Comparison of ENCODE assay signal across 10 cellular contexts in the genomic region with DNA sequence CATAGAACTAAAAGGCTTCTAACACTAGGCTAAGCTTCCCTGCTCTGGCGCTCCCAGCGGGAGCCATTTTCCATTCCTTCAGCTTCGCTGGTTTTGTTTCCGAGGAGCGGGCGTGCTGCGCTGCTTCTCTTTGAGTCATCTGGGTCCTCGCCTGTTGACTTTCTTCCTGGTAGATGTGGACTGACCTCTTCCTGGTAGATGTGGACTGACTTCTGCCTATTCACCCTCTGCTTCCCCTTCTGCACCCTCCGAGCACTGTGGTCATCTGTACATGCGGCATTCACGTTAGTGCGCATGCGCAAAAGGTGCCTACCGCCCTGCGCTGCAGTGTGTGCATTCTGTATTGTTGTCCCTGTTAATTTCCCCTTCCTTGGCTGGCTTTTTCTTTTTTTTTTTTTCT. TPM values are rescaled to one million over a fixed set of nuclear protein-coding genes. Genes with fewer than 3 reads are reported as not detected.
DNase-seq lines count a peak whose midpoint lies in the region; ATAC-seq, FAIRE-seq and TF ChIP-seq lines count a peak whose summit lies in the region.
"Had no signal": no experiment of that assay in that cellular context is flagged by ENCODE, and none has a peak within 500 bp of the region (broad histone marks: within the 10 kb centered on the region; RNA-seq: fewer than 3 reads in every experiment).

No MANE protein-coding gene starts in this region.

- H3K27ac ChIP-seq in adrenal gland = peak overlapping the region in 3 of 5 donors; percentile 67 to 92 (median 84)
- H3K27ac ChIP-seq in HepG2 (ENCODE audit: extremely low read length, insufficient read depth, low read length) = no peak overlapping the region
- H3K27ac ChIP-seq in sigmoid colon = peak overlapping the region; percentile 76 to 80 (median 79)

- POLR2A ChIA-PET in HEK293T (lab: Yijun Ruan, JAX) (interaction anchor here (1.5 kb wide), 1 partner anchor 11 kb away, joined by 5 read pairs; no protein-coding TSS in a partner anchor), HepG2 (lab: Yijun Ruan, JAX) (no interaction called here)

- H3K9me3 ChIP-seq in adrenal gland (replicated peaks in 1 of 3) = no peaks in the 10 kb centered on the region
- H3K9me3 ChIP-seq in HepG2 (ENCODE audit: low read length) = no peaks in the 10 kb centered on the region
- H3K9me3 ChIP-seq in sigmoid colon = no peaks in the 10 kb centered on the region

- CTCF ChIA-PET in HEK293T (lab: Yijun Ruan, JAX) (no interaction called here), HepG2 (lab: Yijun Ruan, JAX; ENCODE audit: low intra/inter-chr PET ratio, low total read pairs) (no interaction called here)

- no peak overlapping the region for H3K4me3 ChIP-seq in adrenal gland
- H3K4me3 ChIP-seq in HepG2 (replicated peaks in 1 of 3; ENCODE audit: insufficient read depth in 1 of 3, low read depth in 2 of 3, low read length in 3 of 3) = no peak overlapping the region
- H3K4me3 ChIP-seq in sigmoid colon = no peak overlapping the region

- in situ Hi-C loops in HepG2 (cut with HindIII; ENCODE audit: extremely low pct_ligation_motif_present, low pct_unique_long_range_greater_than_20kb) = no loop called here

- H3K27me3 ChIP-seq in adrenal gland = no peaks in the 10 kb centered on the region
- no peaks in the 10 kb centered on the region for H3K27me3 ChIP-seq in HepG2 (ENCODE audit: control insufficient read depth in 1 of 2, insufficient read depth in 2 of 2, low read length in 2 of 2)
- no peaks in the 10 kb centered on the region for H3K27me3 ChIP-seq in sigmoid colon

- ATAC-seq in HepG2 = no peak
- no peak for ATAC-seq in HG03457 (IDR thresholded peaks at IDR 0.05; ENCODE audit: unreplicated experiment)

- 85 to 89% (median 87%) methylated on average over 15 of the region's 15 CpGs for WGBS in adrenal gland, 4 donors
- WGBS in HepG2 (ENCODE audit: low lambda C conversion rate) = 98% methylated on average over 15 of the region's 15 CpGs
- WGBS in sigmoid colon, 2 donors = 86 to 89% methylated on average over 15 of the region's 15 CpGs

- peak in 1 of 2 donors; percentile 11 for TF ChIP-seq POLR2A in adrenal gland (IDR thresholded peaks at IDR 0.05)
- TF ChIP-seq POLR2A in HepG2 (IDR thresholded peaks at IDR 0.05; ENCODE audit: insufficient read depth in 1 of 2, low read depth in 2 of 2, low read length in 2 of 2) = no peak
- no peak for TF ChIP-seq POLR2A in sigmoid colon (IDR thresholded peaks at IDR 0.05)

- H4K20me1 ChIP-seq in HepG2 (ENCODE audit: insufficient read depth, low read length) = no peaks in the 10 kb centered on the region

- TF ChIP-seq EP300 in HepG2 (IDR thresholded peaks at IDR 0.05; ENCODE audit: low read depth in 2 of 2, low read length in 2 of 2) = no peak
- no peak for TF ChIP-seq EP300 in HepG2 (CRISPR knock-in tag; IDR thresholded peaks at IDR 0.05; ENCODE audit: borderline replicate concordance)
- no peak for TF ChIP-seq EP300 in sigmoid colon (IDR thresholded peaks at IDR 0.05)

- H3K4me1 ChIP-seq in adrenal gland (replicated peaks in 1 of 2) (peaks cover 27 to 43% of the 10 kb centered on the region in 2 donors), HepG2 (ENCODE audit: insufficient read depth, low read length) (peaks cover 74% of the 10 kb centered on the region), sigmoid colon (peaks cover 0 to 41% (median 37%) of the 10 kb centered on the region in 4 donors)

- no peak for FAIRE-seq in HepG2 (lab: Jason Lieb, UNC)
- FAIRE-seq: GM12891 had no signal

- no peak overlapping the region for H3K9ac ChIP-seq in HepG2 (ENCODE audit: insufficient read depth, low read depth, low read length)

- no peak for TF ChIP-seq CTCF in adrenal gland (IDR thresholded peaks at IDR 0.05)
- no peak for TF ChIP-seq CTCF in HepG2 (CRISPR knock-in tag; IDR thresholded peaks at IDR 0.05)
- no peak for TF ChIP-seq CTCF in sigmoid colon (IDR thresholded peaks at IDR 0.05)

- no peaks in the 10 kb centered on the region for H3K79me2 ChIP-seq in HepG2 (ENCODE audit: insufficient read depth, low read length)

- H2AFZ ChIP-seq in HepG2 (ENCODE audit: low read length) = no peak overlapping the region

- intact Hi-C loops in adrenal gland (cut with DNase I) = no loop called here
- intact Hi-C loops in HepG2 (cut with micrococcal nuclease; ENCODE audit: unreplicated experiment) = no loop called here
- intact Hi-C loops in sigmoid colon (cut with DNase I) = no loop called here

- no TSS peak for BruUV-seq in HepG2 (replicated peaks; lab: Mats Ljungman, UMichigan)

- H3K36me3 ChIP-seq in adrenal gland (replicated peaks in 1 of 2) (peaks cover 0 to 9% of the 10 kb centered on the region in 2 donors), HepG2 (replicated peaks in 1 of 2; ENCODE audit: control insufficient read depth in 1 of 2, insufficient read depth in 2 of 2, low read length in 2 of 2) (peaks cover 4 to 18% of the 10 kb centered on the region in 2 experiments; a peak in 4 of 5 replicates), sigmoid colon (peaks cover 0 to 5% (median 2%) of the 10 kb centered on the region in 4 donors)

- TF ChIP-seq RAD21 in HepG2 (CRISPR knock-in tag; IDR thresholded peaks at IDR 0.05) = no peak

- DNase-seq in HEK293T (ENCODE audit: extremely low spot score) (no peak), adrenal gland (peak; percentile 57 to 83 (median 70)), HepG2 (ENCODE audit: low spot score) (no peak), sigmoid colon (peak; percentile 85), EL (no peak), RKO (ENCODE audit: low spot score) (no peak)
- DNase-seq in activated CD8-positive, alpha-beta memory T cell treated with anti-CD3 and anti-CD28 coated beads, Interleukin-2, amount 50 U/mL, for 48 hours = no peak
- DNase-seq: activated CD4-positive, alpha-beta T cell treated with anti-CD3 and anti-CD28 coated beads, Interleukin-2, amount 50 U/mL, for 4 hours had no signal

- H3K4me2 ChIP-seq in HepG2 (ENCODE audit: low read depth, low read length) = no peak overlapping the region

TF ChIP-seq in HEK293T, 16 proteins besides CTCF, POLR2A, EP300 and RAD21:
- TF ChIP-seq LEF1 (IDR thresholded peaks at IDR 0.05; ENCODE audit: borderline replicate concordance) (no peak), ZNF384 (IDR thresholded peaks at IDR 0.05) (0 out of 2 replicates have a peak, but pooled peaks have one; percentile 15)

TF ChIP-seq in HepG2, 621 proteins besides CTCF, POLR2A, EP300 and RAD21 (continues in another document):
- TF ChIP-seq ZNF883 (CRISPR knock-in tag; IDR thresholded peaks at IDR 0.05; ENCODE audit: not compliant biosample characterization) = no peak
- TF ChIP-seq ZNF547 (CRISPR knock-in tag; IDR thresholded peaks at IDR 0.05) = no peak
- peak; percentile 30; the same call in 1 of the 2 replicates for TF ChIP-seq HOXA3 (CRISPR knock-in tag; IDR thresholded peaks at IDR 0.05)
- TF ChIP-seq, protein P1, sequence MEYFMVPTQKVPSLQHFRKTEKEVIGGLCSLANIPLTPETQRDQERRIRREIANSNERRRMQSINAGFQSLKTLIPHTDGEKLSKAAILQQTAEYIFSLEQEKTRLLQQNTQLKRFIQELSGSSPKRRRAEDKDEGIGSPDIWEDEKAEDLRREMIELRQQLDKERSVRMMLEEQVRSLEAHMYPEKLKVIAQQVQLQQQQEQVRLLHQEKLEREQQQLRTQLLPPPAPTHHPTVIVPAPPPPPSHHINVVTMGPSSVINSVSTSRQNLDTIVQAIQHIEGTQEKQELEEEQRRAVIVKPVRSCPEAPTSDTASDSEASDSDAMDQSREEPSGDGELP (IDR thresholded peaks at IDR 0.05; ENCODE audit: borderline replicate concordance, low read depth) = no peak
- no peak for TF ChIP-seq ZNF577 (CRISPR knock-in tag; IDR thresholded peaks at IDR 0.05; ENCODE audit: borderline replicate concordance, low read depth)
- no peak for TF ChIP-seq RBM22 (optimal IDR thresholded peaks at IDR 0.05; ENCODE audit: low read length)
- no peak for TF ChIP-seq HNRNPL (IDR thresholded peaks at IDR 0.05; ENCODE audit: low read depth, low read length)

RNA-seq across cellular contexts. Expression of gene SEC14L1, which starts 40.8 kb away (rescaled TPM):
- total RNA-seq in adrenal gland (100 to 1,000 TPM; 130 to 255 (median 199) TPM), HepG2 (2016; rRNA removed; fragmentation: Illumina TruSeq; extraction: Trizol) (43.9 and 62.5 TPM in 2 replicates), sigmoid colon (10 to 100 TPM; 18.9 to 39.9 (median 24.4) TPM)
- polyA plus RNA-seq in adrenal gland (100 to 1,000 TPM in 2 of 3 donors, 10 to 100 TPM in 1; 61.8 to 125 (median 119) TPM), HepG2 (2011; rRNA removed) (26.3 and 27.0 TPM in 2 replicates), sigmoid colon (10 to 100 TPM in 2 of 3 donors, 1 to 10 TPM in 1; 9.6 to 33.4 (median 20.1) TPM)
- 22.8 and 28.1 TPM in 2 replicates for total RNA-seq in HepG2 (2016; cell fraction: cytosol; rRNA removed; fragmentation: Illumina TruSeq; extraction: Trizol; ENCODE audit: low read depth)
- 51.1 and 57.5 TPM in 2 replicates for total RNA-seq in HepG2 (2016; cell fraction: insoluble cytoplasmic fraction; rRNA removed; fragmentation: Illumina TruSeq; extraction: Trizol)
- total RNA-seq in HepG2 (2016; cell fraction: membrane; rRNA removed; fragmentation: Illumina TruSeq; extraction: Trizol) = 75.8 and 78.7 TPM in 2 replicates
- total RNA-seq in HepG2 (2016; cell fraction: nucleus; rRNA removed; fragmentation: Illumina TruSeq; extraction: Trizol) = 34.2 and 41.8 TPM in 2 replicates
- 17.3 and 23.1 TPM in 2 replicates for polyA plus RNA-seq in HepG2 (2011; cell fraction: cytosol; rRNA removed)
- 30.8 and 49.2 TPM in 2 replicates for polyA plus RNA-seq in HepG2 (2011; cell fraction: nucleus; rRNA removed)
- polyA plus RNA-seq in HepG2 (2012) = 37.6 and 54.7 TPM in 2 replicates
- polyA plus RNA-seq in HepG2 (2016; cell fraction: cytosol; fragmentation: Illumina TruSeq; extraction: Trizol; ENCODE audit: low read depth) = 30.8 and 38.2 TPM in 2 replicates
- 57.4 and 67.9 TPM in 2 replicates for polyA plus RNA-seq in HepG2 (2016; cell fraction: insoluble cytoplasmic fraction; fragmentation: Illumina TruSeq; extraction: Trizol; ENCODE audit: low read depth)
- 55.3 and 57.7 TPM in 2 replicates for polyA plus RNA-seq in HepG2 (2016; cell fraction: membrane; fragmentation: Illumina TruSeq; extraction: Trizol; ENCODE audit: low read depth)
- 56.1 and 65.2 TPM in 2 replicates for polyA plus RNA-seq in HepG2 (2016; cell fraction: nucleus; fragmentation: Illumina TruSeq; extraction: Trizol; ENCODE audit: insufficient read depth, low read depth)
- 16.4 and 49.1 TPM in 2 replicates for polyA minus RNA-seq in HepG2 (2011; rRNA and poly(A)+ RNA removed; ENCODE audit: low replicate concordance)
- polyA minus RNA-seq in HepG2 (2011; cell fraction: cytosol; rRNA and poly(A)+ RNA removed) = 23.7 and 34.8 TPM in 2 replicates
- polyA minus RNA-seq in HepG2 (2011; cell fraction: nucleus; rRNA and poly(A)+ RNA removed) = 29.4 and 35.6 TPM in 2 replicates

Comparison
In these comparisons a context has a peak if more than half of its experiments do, and no peak if none do; other contexts are left out.
1. DNase-seq: peak in adrenal gland (7 of 7) and sigmoid colon (single experiment); none in HEK293T (single experiment), HepG2 (single experiment), EL (single experiment), RKO (single experiment) and activated CD8-positive, alpha-beta memory T cell treated with anti-CD3 and anti-CD28 coated beads, Interleukin-2, amount 50 U/mL, for 48 hours (single experiment).